ENCODE assay signal across 19 cellular contexts in genomic region chr12:3048540-3048939, GRCh38.
"Had no signal": no experiment of that assay in that cellular context is flagged by ENCODE, and none has a peak within 500 bp of the region (broad histone marks: within the 10 kb centered on the region; RNA-seq: fewer than 3 reads in every experiment).

No MANE protein-coding gene starts in this region.

- H3K4me2 ChIP-seq: hepatocyte had no signal

- H3K36me3 ChIP-seq: ovary, sigmoid colon, stomach, thoracic aorta, transverse colon had no signal

- H3K4me3 ChIP-seq: coronary artery, hepatocyte, mucosa of descending colon, ovary, sigmoid colon, skin epidermis, stomach, thoracic aorta, transverse colon had no signal

- DNase-seq: effector CD8-positive, alpha-beta T cell; foreskin melanocyte; head of caudate nucleus; left colon; mucosa of descending colon; natural killer cell; nucleus accumbens; ovary; sigmoid colon; stimulated activated CD4-positive, alpha-beta T cell treated with anti-CD3 and anti-CD28 coated beads, Interleukin-12 subunit alpha, Interleukin-12 subunit beta, amount 100 ng/mL, for 4 hours; stimulated activated naive CD4-positive, alpha-beta T cell; stomach; transverse colon had no signal

- ATAC-seq: left colon, mucosa of descending colon, natural killer cell had no signal

- H3K4me1 Mint-ChIP-seq: natural killer cell had no signal

- H3K4me1 ChIP-seq: sigmoid colon, transverse colon had no signal

- H2AFZ ChIP-seq: hepatocyte had no signal

- H3K27me3 ChIP-seq: hepatocyte, ovary, sigmoid colon had no signal

- H3K36me3 Mint-ChIP-seq: natural killer cell had no signal

- H3K9me3 ChIP-seq: mucosa of descending colon, ovary, sigmoid colon, stomach, thoracic aorta, transverse colon had no signal

- H3K27ac Mint-ChIP-seq: natural killer cell, progenitor cell of endocrine pancreas had no signal

- H3K4me3 Mint-ChIP-seq: natural killer cell, neural crest cell had no signal

- H3K79me2 ChIP-seq: hepatocyte had no signal

- H3K9me3 Mint-ChIP-seq: natural killer cell, neural crest cell had no signal

- H3K27ac ChIP-seq: coronary artery, hepatocyte, ovary, sigmoid colon, skin epidermis, stomach, thoracic aorta, transverse colon had no signal
